ENCODE assay signal across 8 cellular contexts in the genomic region with DNA sequence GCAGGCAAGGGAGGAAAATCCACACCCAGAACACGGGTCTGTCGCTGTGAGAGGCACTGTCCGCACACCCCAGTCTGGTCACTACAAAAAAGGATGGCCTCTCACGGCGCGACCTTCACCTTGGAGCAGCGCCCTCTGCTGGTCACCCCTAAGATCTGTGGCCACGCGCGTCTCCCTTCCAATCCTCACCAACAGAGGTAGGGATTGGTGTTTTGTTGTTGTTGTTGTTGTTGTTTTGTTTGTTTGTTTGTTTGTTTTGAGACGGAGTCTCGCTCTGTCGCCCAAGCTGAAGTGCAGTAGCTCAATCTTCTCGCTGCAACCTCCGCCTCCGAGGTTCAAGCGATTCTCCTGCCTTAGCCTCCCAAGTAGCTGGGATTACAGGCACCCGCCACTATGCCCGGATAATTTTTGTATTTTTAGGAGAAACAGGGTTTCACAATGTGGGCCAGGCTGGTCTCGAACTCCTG. TPM values are rescaled to one million over a fixed set of nuclear protein-coding genes. Genes with fewer than 3 reads are reported as not detected.
A peak's percentile ranks its signal among the peaks of the same experiment; 100 is the strongest.
DNase-seq lines count a peak whose midpoint lies in the region; ATAC-seq and TF ChIP-seq lines count a peak whose summit lies in the region.

No MANE protein-coding gene starts in this region.

- peak overlapping the region; percentile 56 for H3K9ac ChIP-seq in NT2/D1 (ENCODE audit: insufficient read length, low read depth)

- no peaks in the 10 kb centered on the region for H3K27me3 ChIP-seq in NT2/D1 (ENCODE audit: insufficient read depth, insufficient read length)

- no peaks in the 10 kb centered on the region for H3K9me3 ChIP-seq in NT2/D1 (ENCODE audit: insufficient read depth, low read length)

- intact Hi-C loops in posterior cingulate gyrus (cut with DNase I) = no loop called here

- no peaks in the 10 kb centered on the region for H3K4me1 ChIP-seq in NT2/D1 (ENCODE audit: insufficient read depth, insufficient read length)

- H3K4me3 ChIP-seq in AG10803 (ENCODE audit: low read length) (peak overlapping the region; percentile 17; the same call in 1 of the 2 replicates), NT2/D1 (ENCODE audit: insufficient read length, low read depth) (peak overlapping the region; percentile 8), fibroblast of the aortic adventitia (ENCODE audit: low read depth, low read length) (no peak overlapping the region)

- DNase-seq in AG10803 (ENCODE audit: low read depth) = no peak
- DNase-seq in NT2/D1 (ENCODE audit: low read depth, low spot score) = no peak
- DNase-seq in activated T-cell treated with anti-CD3 and anti-CD28 coated beads for 48 hours (ENCODE audit: low read depth) = peak; percentile 62
- DNase-seq in fibroblast of the aortic adventitia (ENCODE audit: low read depth) = no peak
- peak in 6 of 10 donors; percentile 35 to 91 (median 67) for DNase-seq in posterior cingulate gyrus

- H3K36me3 ChIP-seq in NT2/D1 (ENCODE audit: insufficient read depth, insufficient read length, low read length) = no peaks in the 10 kb centered on the region

- ATAC-seq in GM21526 (IDR thresholded peaks at IDR 0.05; ENCODE audit: low FRiP score, unreplicated experiment) (peak; percentile 48), GM21737 (IDR thresholded peaks at IDR 0.05; ENCODE audit: unreplicated experiment) (no peak), HG03039 (IDR thresholded peaks at IDR 0.05; ENCODE audit: unreplicated experiment) (no peak)

- TF ChIP-seq CTCF in AG10803 (conservative IDR thresholded peaks at IDR 0.05; ENCODE audit: low read length) (peak; percentile 70), fibroblast of the aortic adventitia (IDR thresholded peaks at IDR 0.05; ENCODE audit: insufficient read depth, low read length) (peak; percentile 51)

RNA-seq across cellular contexts. Expression of gene C17orf58, which starts 15.0 kb away (rescaled TPM):
- 4.9 and 11.7 TPM in 2 replicates for total RNA-seq in fibroblast of the aortic adventitia (ENCODE audit: low replicate concordance)

RNA-seq across cellular contexts. Expression of gene KPNA2, which starts 24.3 kb away (rescaled TPM):
- 83.9 and 134 TPM in 2 replicates for total RNA-seq in fibroblast of the aortic adventitia (ENCODE audit: low replicate concordance)

Comparison
In these comparisons a context has a peak if more than half of its experiments do, and no peak if none do; other contexts are left out.
1. DNase-seq: peak in activated T-cell treated with anti-CD3 and anti-CD28 coated beads for 48 hours (single experiment) and posterior cingulate gyrus (6 of 10); none in AG10803 (single experiment), NT2/D1 (single experiment) and fibroblast of the aortic adventitia (single experiment).